ENCODE assay signal across 26 cellular contexts in genomic region chr7:149552778-149553177, GRCh38. TPM values are rescaled to one million over a fixed set of nuclear protein-coding genes. Genes with fewer than 3 reads are reported as not detected.
DNase-seq lines count a peak whose midpoint lies in the region; ATAC-seq and TF ChIP-seq lines count a peak whose summit lies in the region.
"Had no signal": no experiment of that assay in that cellular context is flagged by ENCODE, and none has a peak within 500 bp of the region (broad histone marks: within the 10 kb centered on the region; RNA-seq: fewer than 3 reads in every experiment).

No MANE protein-coding gene starts in this region.

- ATAC-seq in CD8-positive, alpha-beta T cell = no peak
- no peak for ATAC-seq in activated naive CD8-positive, alpha-beta T cell treated with anti-CD3 and anti-CD28 coated beads, Interleukin-2, amount 10 ng/mL, durations not matched to agents 7 days and 5 days (ENCODE audit: low read depth)
- ATAC-seq: gastrocnemius medialis had no signal

- H3K9me3 Mint-ChIP-seq in CD8-positive, alpha-beta T cell = no peaks in the 10 kb centered on the region
- no peaks in the 10 kb centered on the region for H3K9me3 Mint-ChIP-seq in activated naive CD8-positive, alpha-beta T cell treated with anti-CD3 and anti-CD28 coated beads, Interleukin-2, amount 10 ng/mL, durations not matched to agents 7 days and 5 days
- peaks cover 38% of the 10 kb centered on the region for H3K9me3 Mint-ChIP-seq in nephron progenitor cell
- H3K9me3 Mint-ChIP-seq: activated T-helper 1 cell treated with anti-CD3 and anti-CD28 coated beads, Interleukin-12 subunit alpha, Interleukin-12 subunit beta, Interleukin-2, Interleukin-4 antibody, amounts not matched to agents 30 ng/mL and 10 ng/mL and 1 ng/mL, durations not matched to agents 14 hours and 24 hours and 36 hours; T-helper 2 cell treated with Interferon-gamma antibody and Interleukin-4, amounts not matched to agents 5 μg/mL and 100 μg/mL, for 36 hours had no signal

- no peaks in the 10 kb centered on the region for H3K27me3 ChIP-seq in CD8-positive, alpha-beta T cell (ENCODE audit: insufficient read depth, low read length)
- H3K27me3 ChIP-seq in neutrophil = no peaks in the 10 kb centered on the region
- H3K27me3 ChIP-seq: gastrocnemius medialis had no signal

- peaks cover 75% of the 10 kb centered on the region for H3K36me3 Mint-ChIP-seq in CD8-positive, alpha-beta T cell
- peaks cover 65% of the 10 kb centered on the region for H3K36me3 Mint-ChIP-seq in activated naive CD8-positive, alpha-beta T cell treated with anti-CD3 and anti-CD28 coated beads, Interleukin-2, amount 10 ng/mL, durations not matched to agents 7 days and 5 days
- peaks cover 89% of the 10 kb centered on the region for H3K36me3 Mint-ChIP-seq in nephron progenitor cell (ENCODE audit: low read depth)

- CTCF ChIA-PET in CD8-positive, alpha-beta T cell (lab: Charles Lee) = interaction anchor here (0.8 kb wide), 1 partner anchor 15 kb away, joined by 4 read pairs; no protein-coding TSS in a partner anchor

- H3K27ac ChIP-seq in CD8-positive, alpha-beta T cell (ENCODE audit: low read depth, low read length) = no peak overlapping the region
- H3K27ac ChIP-seq in neutrophil = peak overlapping the region; percentile 25
- H3K27ac ChIP-seq: gastrocnemius medialis, VCaP had no signal

- intact Hi-C loops in CD8-positive, alpha-beta T cell (cut with DNase I, micrococcal nuclease) = no loop called here

- TF ChIP-seq CTCF in CD8-positive, alpha-beta T cell (IDR thresholded peaks at IDR 0.05) = no peak
- TF ChIP-seq CTCF in neutrophil (IDR thresholded peaks at IDR 0.05) (no peak), nephron progenitor cell (IDR thresholded peaks at IDR 0.05) (no peak)

- H3K36me3 ChIP-seq in CD8-positive, alpha-beta T cell (ENCODE audit: insufficient read depth, low read length) = peaks cover 27% of the 10 kb centered on the region
- H3K36me3 ChIP-seq in neutrophil = peaks cover 72% of the 10 kb centered on the region

- DNase-seq in CD8-positive, alpha-beta T cell = no peak
- DNase-seq in MV-4-11 (lab: John Stamatoyannopoulos, UW) (peak; percentile 89), NCI-H524 treated with DMSO at 0.1 percent for 48 hours (lab: John Stamatoyannopoulos, UW) (no peak), NCI-H1092 (lab: John Stamatoyannopoulos, UW) (no peak), nephron progenitor cell (no peak)
- DNase-seq in activated naive CD8-positive, alpha-beta T cell treated with anti-CD3 and anti-CD28 coated beads, Interleukin-2, amount 10 ng/mL, durations not matched to agents 7 days and 5 days = no peak
- DNase-seq: activated CD4-positive, alpha-beta T cell treated with anti-CD3 and anti-CD28 coated beads for 48 hours; C1 segment of cervical spinal cord; Calu3; caudate nucleus; DMS79 treated with DMSO at 0.1 percent for 48 hours; endodermal cell; gastrocnemius medialis; H9; hippocampal formation; IMR-90; NCI-H1417 treated with DMSO at 0.1 percent for 48 hours; NCI-H2081 treated with DMSO at 0.1 percent for 48 hours; NCI-H226; NCI-H774; OCI-M1 had no signal

- no peak overlapping the region for H3K4me3 ChIP-seq in CD8-positive, alpha-beta T cell (ENCODE audit: low read depth, low read length)
- no peak overlapping the region for H3K4me3 ChIP-seq in neutrophil (ENCODE audit: low read depth in 1 of 2, low read length in 1 of 2)
- H3K4me3 ChIP-seq: gastrocnemius medialis, smooth muscle cell had no signal

- H3K27me3 Mint-ChIP-seq in CD8-positive, alpha-beta T cell (ENCODE audit: low read depth) = no peaks in the 10 kb centered on the region
- H3K27me3 Mint-ChIP-seq in activated naive CD8-positive, alpha-beta T cell treated with anti-CD3 and anti-CD28 coated beads, Interleukin-2, amount 10 ng/mL, durations not matched to agents 7 days and 5 days = no peaks in the 10 kb centered on the region
- H3K27me3 Mint-ChIP-seq in nephron progenitor cell (ENCODE audit: low read depth, poor library complexity) = no peaks in the 10 kb centered on the region

- H3K4me3 Mint-ChIP-seq in CD8-positive, alpha-beta T cell = no peak overlapping the region
- no peak overlapping the region for H3K4me3 Mint-ChIP-seq in activated naive CD8-positive, alpha-beta T cell treated with anti-CD3 and anti-CD28 coated beads, Interleukin-2, amount 10 ng/mL, durations not matched to agents 7 days and 5 days
- H3K4me3 Mint-ChIP-seq in nephron progenitor cell = no peak overlapping the region
- H3K4me3 Mint-ChIP-seq: activated T-helper 1 cell treated with anti-CD3 and anti-CD28 coated beads, Interleukin-12 subunit alpha, Interleukin-12 subunit beta, Interleukin-2, Interleukin-4 antibody, amounts not matched to agents 30 ng/mL and 10 ng/mL and 1 ng/mL, durations not matched to agents 14 hours and 24 hours and 36 hours; endodermal cell; H9; T-helper 2 cell treated with Interferon-gamma antibody and Interleukin-4, amounts not matched to agents 5 μg/mL and 100 μg/mL, for 36 hours had no signal

- H3K27ac Mint-ChIP-seq in CD8-positive, alpha-beta T cell = peak overlapping the region; percentile 0
- H3K27ac Mint-ChIP-seq in activated naive CD8-positive, alpha-beta T cell treated with anti-CD3 and anti-CD28 coated beads, Interleukin-2, amount 10 ng/mL, durations not matched to agents 7 days and 5 days = peak overlapping the region; percentile 22
- no peak overlapping the region for H3K27ac Mint-ChIP-seq in nephron progenitor cell
- H3K27ac Mint-ChIP-seq: activated T-helper 1 cell treated with anti-CD3 and anti-CD28 coated beads, Interleukin-12 subunit alpha, Interleukin-12 subunit beta, Interleukin-2, Interleukin-4 antibody, amounts not matched to agents 30 ng/mL and 10 ng/mL and 1 ng/mL, durations not matched to agents 14 hours and 24 hours and 36 hours; endodermal cell; H9; T-helper 2 cell treated with Interferon-gamma antibody and Interleukin-4, amounts not matched to agents 5 μg/mL and 100 μg/mL, for 36 hours had no signal

- H3K9me3 ChIP-seq in CD8-positive, alpha-beta T cell (ENCODE audit: low read length) = no peaks in the 10 kb centered on the region
- no peaks in the 10 kb centered on the region for H3K9me3 ChIP-seq in neutrophil
- H3K9me3 ChIP-seq: gastrocnemius medialis had no signal

- POLR2A ChIA-PET in CD8-positive, alpha-beta T cell (lab: Charles Lee) = no interaction called here
- POLR2A ChIA-PET in activated naive CD8-positive, alpha-beta T cell treated with anti-CD3 and anti-CD28 coated beads, Interleukin-2, amount 10 ng/mL, durations not matched to agents 7 days and 5 days (lab: Charles Lee) = no interaction called here

- H3K4me1 ChIP-seq in CD8-positive, alpha-beta T cell (ENCODE audit: insufficient read depth, low read length) = no peaks in the 10 kb centered on the region
- H3K4me1 ChIP-seq in neutrophil (ENCODE audit: control insufficient read depth in 1 of 2, insufficient read depth in 1 of 2, low read depth in 1 of 2, low read length in 1 of 2) = no peaks in the 10 kb centered on the region
- H3K4me1 ChIP-seq: gastrocnemius medialis had no signal

- H3K4me1 Mint-ChIP-seq in CD8-positive, alpha-beta T cell (ENCODE audit: low read depth) = no peaks in the 10 kb centered on the region
- no peaks in the 10 kb centered on the region for H3K4me1 Mint-ChIP-seq in activated naive CD8-positive, alpha-beta T cell treated with anti-CD3 and anti-CD28 coated beads, Interleukin-2, amount 10 ng/mL, durations not matched to agents 7 days and 5 days
- H3K4me1 Mint-ChIP-seq in nephron progenitor cell = no peaks in the 10 kb centered on the region
- H3K4me1 Mint-ChIP-seq: endodermal cell, H9 had no signal

RNA-seq across cellular contexts. Expression of gene ZNF746, which starts 55.2 kb away (rescaled TPM):
- 10 to 100 TPM; 28.4 to 31.1 TPM for total RNA-seq in CD8-positive, alpha-beta T cell
- total RNA-seq in activated naive CD8-positive, alpha-beta T cell treated with anti-CD3 and anti-CD28 coated beads, Interleukin-2, amount 10 ng/mL, durations not matched to agents 7 days and 5 days = 10 to 100 TPM; 24.3 to 26.2 TPM
